8 cellular contexts compared by ENCODE assay signal in the genomic region with DNA sequence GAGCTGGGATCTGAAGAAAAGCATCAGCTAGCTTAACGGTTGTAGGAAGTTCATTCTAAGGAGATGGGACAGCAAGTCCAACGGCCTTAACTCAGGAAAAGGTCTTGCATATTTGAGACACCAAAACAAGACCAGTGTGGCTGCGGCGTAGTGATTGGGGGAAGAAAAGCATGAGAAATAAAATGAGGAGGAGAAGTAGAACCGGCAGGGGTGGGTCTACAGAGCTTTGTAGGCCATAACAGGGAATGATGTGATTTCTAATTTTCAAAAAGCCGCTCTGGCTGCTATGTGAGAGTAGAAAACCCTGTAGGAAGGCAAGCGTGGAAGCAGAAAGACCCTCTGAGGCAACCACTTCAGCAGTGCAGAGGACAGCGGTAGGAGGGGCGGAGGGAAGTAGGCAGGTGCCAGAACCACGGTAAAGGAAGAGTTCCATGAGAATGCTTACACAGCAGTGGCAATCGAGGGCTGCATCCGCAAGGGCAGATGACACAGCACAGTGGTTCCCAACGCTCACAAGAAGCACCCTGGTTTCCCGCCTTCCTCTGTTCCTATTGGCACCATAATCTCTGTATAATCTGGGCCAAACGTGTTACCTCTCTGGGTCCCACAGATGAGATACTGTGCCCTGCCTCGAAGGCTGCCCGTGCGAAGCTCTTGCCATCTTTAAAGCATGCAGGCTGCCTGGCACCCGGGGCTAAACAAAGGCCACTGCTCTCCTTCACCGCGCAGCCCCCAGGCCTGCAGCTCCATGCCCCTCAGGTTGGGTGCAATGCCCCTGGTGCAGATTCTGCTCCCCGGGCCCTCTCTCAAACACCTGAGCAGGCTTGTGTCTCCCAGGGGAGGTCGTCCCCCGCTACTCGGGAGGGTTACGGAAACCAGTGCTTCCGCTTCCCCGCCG. TPM values are rescaled to one million over a fixed set of nuclear protein-coding genes. Genes with fewer than 3 reads are reported as not detected.
A peak's percentile ranks its signal among the peaks of the same experiment; 100 is the strongest.
DNase-seq lines count a peak whose midpoint lies in the region; TF ChIP-seq lines count a peak whose summit lies in the region.

No MANE protein-coding gene starts in this region.

- H3K4me3 ChIP-seq in HUES48 (ENCODE audit: low read depth, low read length) (peak overlapping the region; percentile 76), mucosa of rectum (ENCODE audit: low read length in 2 of 2) (peak overlapping the region; percentile 61 to 70), uterus (peak overlapping the region; percentile 78 to 95)
- H3K4me3 ChIP-seq in effector memory CD4-positive, alpha-beta T cell (ENCODE audit: insufficient read depth, low read depth, low read length, poor library complexity, severe bottlenecking) = peak overlapping the region; percentile 56

- TF ChIP-seq CTCF in uterus (IDR thresholded peaks at IDR 0.05) = no peak

- peak overlapping the region; percentile 17 for H3K9ac ChIP-seq in HUES48 (ENCODE audit: low read depth, low read length)
- peak overlapping the region; percentile 71 to 85 for H3K9ac ChIP-seq in mucosa of rectum (ENCODE audit: low read depth in 1 of 2, low read length in 2 of 2)

- H3K36me3 ChIP-seq in HUES48 (ENCODE audit: control insufficient read depth, insufficient read depth, low read length) = peaks cover 43% of the 10 kb centered on the region
- H3K36me3 ChIP-seq in effector memory CD4-positive, alpha-beta T cell (ENCODE audit: control insufficient read depth, insufficient read depth, low read length) = peaks cover 36% of the 10 kb centered on the region
- peaks cover 18 to 28% of the 10 kb centered on the region in 2 donors for H3K36me3 ChIP-seq in mucosa of rectum (ENCODE audit: control insufficient read depth in 2 of 2, insufficient read depth in 2 of 2, low read length in 2 of 2)
- H3K36me3 ChIP-seq in uterus = no peaks in the 10 kb centered on the region

- H3K4me1 ChIP-seq in HUES48 (ENCODE audit: control insufficient read depth, insufficient read depth, low read length) (peaks cover 15% of the 10 kb centered on the region; the same call in 1 of the 2 replicates), mucosa of rectum (ENCODE audit: control insufficient read depth in 2 of 2, insufficient read depth in 2 of 2, low read length in 2 of 2) (peaks cover 14 to 15% of the 10 kb centered on the region in 2 donors), uterus (peaks cover 0 to 26% of the 10 kb centered on the region in 2 donors)
- H3K4me1 ChIP-seq in effector memory CD4-positive, alpha-beta T cell (ENCODE audit: control insufficient read depth, insufficient read depth, low read length, poor library complexity, severe bottlenecking) = peaks cover 30% of the 10 kb centered on the region

- TF ChIP-seq POLR2A in uterus (IDR thresholded peaks at IDR 0.05) = no peak

- no peaks in the 10 kb centered on the region for H3K9me3 ChIP-seq in HUES48 (ENCODE audit: control insufficient read depth, insufficient read depth, low read length)
- H3K9me3 ChIP-seq in effector memory CD4-positive, alpha-beta T cell (ENCODE audit: control insufficient read depth, low read length) = no peaks in the 10 kb centered on the region
- H3K9me3 ChIP-seq in mucosa of rectum (ENCODE audit: control insufficient read depth in 2 of 2, low read length in 2 of 2) = no peaks in the 10 kb centered on the region
- H3K9me3 ChIP-seq in uterus = no peaks in the 10 kb centered on the region

- intact Hi-C loops in uterus (cut with DNase I; ENCODE audit: low total_unique reads) = loop anchor here (5.0 kb wide), 1 partner anchor 95 kb away; no protein-coding TSS in a partner anchor

- H3K27ac ChIP-seq in HUES48 (ENCODE audit: low read depth, low read length) = no peak overlapping the region
- peak overlapping the region; percentile 73 for H3K27ac ChIP-seq in effector memory CD4-positive, alpha-beta T cell (ENCODE audit: insufficient read depth, low read length, poor library complexity, severe bottlenecking)
- H3K27ac ChIP-seq in mucosa of rectum (ENCODE audit: low read depth in 2 of 2, low read length in 2 of 2) = peak overlapping the region; percentile 61 to 71
- peak overlapping the region; percentile 90 to 92 for H3K27ac ChIP-seq in uterus

- peak; percentile 64 for DNase-seq in stimulated activated CD4-positive, alpha-beta T cell treated with anti-CD3 and anti-CD28 coated beads, Interleukin-15, amount 100 ng/mL, for 24 hours
- DNase-seq in stimulated activated CD4-positive, alpha-beta T cell treated with anti-CD3 and anti-CD28 coated beads, Interleukin-12 subunit alpha, Interleukin-12 subunit beta, amount 100 ng/mL, for 4 hours = no peak
- peak; percentile 52 for DNase-seq in SW480 (ENCODE audit: low spot score)
- peak in 1 of 3 donors; percentile 14 for DNase-seq in effector memory CD4-positive, alpha-beta T cell
- DNase-seq in uterus = peak in 1 of 2 donors; percentile 40
- no peak for DNase-seq in UCSD-AML1 (lab: John Stamatoyannopoulos, UW; ENCODE audit: unreplicated experiment)

- H3K27me3 ChIP-seq in HUES48 (ENCODE audit: control insufficient read depth, insufficient read depth, low read length) (no peaks in the 10 kb centered on the region), mucosa of rectum (ENCODE audit: control insufficient read depth in 2 of 2, insufficient read depth in 2 of 2, low read length in 2 of 2) (no peaks in the 10 kb centered on the region), uterus (no peaks in the 10 kb centered on the region)
- no peaks in the 10 kb centered on the region for H3K27me3 ChIP-seq in effector memory CD4-positive, alpha-beta T cell (replicated peaks; ENCODE audit: control insufficient read depth, insufficient read depth, low read length, poor library complexity, severe bottlenecking)

RNA-seq across cellular contexts. Expression of a gene that starts 0.8 kb away (rescaled TPM):
- total RNA-seq in uterus = 100 to 1,000 TPM in 1 of 4 donors, 10 to 100 TPM in 2, 1 to 10 TPM in 1; 4.7 to 162 (median 16.9) TPM

RNA-seq across cellular contexts. Expression of a gene that starts 12.9 kb away (rescaled TPM):
- total RNA-seq in uterus = 100 to 1,000 TPM in 1 of 4 donors, 10 to 100 TPM in 3; 31.8 to 117 (median 61.7) TPM

RNA-seq across cellular contexts. Expression of a gene that starts 13.2 kb away (rescaled TPM):
- 10 to 100 TPM in 2 of 4 donors, 1 to 10 TPM in 2; 4.4 to 23.2 (median 8.6) TPM for total RNA-seq in uterus

RNA-seq across cellular contexts. Expression of a gene that starts 41.0 kb away (rescaled TPM):
- 10 to 100 TPM in 2 of 4 donors, 1 to 10 TPM in 2; 1.5 to 21.1 (median 11.2) TPM for total RNA-seq in uterus

Comparison
In these comparisons a context has a peak if more than half of its experiments do, and no peak if none do; other contexts are left out.
1. DNase-seq: peak in stimulated activated CD4-positive, alpha-beta T cell treated with anti-CD3 and anti-CD28 coated beads, Interleukin-15, amount 100 ng/mL, for 24 hours (single experiment) and SW480 (single experiment); none in stimulated activated CD4-positive, alpha-beta T cell treated with anti-CD3 and anti-CD28 coated beads, Interleukin-12 subunit alpha, Interleukin-12 subunit beta, amount 100 ng/mL, for 4 hours (single experiment) and UCSD-AML1 (single experiment).
2. Peak in every context shown above with its lines, with median percentiles within 50 percentile points of each other: H3K4me3 ChIP-seq.